14 cellular contexts compared by ENCODE assay signal in genomic region chr16:83336630-83337029, GRCh38.
A peak's percentile ranks its signal among the peaks of the same experiment; 100 is the strongest.
DNase-seq lines count a peak whose midpoint lies in the region; ATAC-seq, FAIRE-seq and TF ChIP-seq lines count a peak whose summit lies in the region.
"Had no signal": no experiment of that assay in that cellular context is flagged by ENCODE, and none has a peak within 500 bp of the region (broad histone marks: within the 10 kb centered on the region; RNA-seq: fewer than 3 reads in every experiment).

No MANE protein-coding gene starts in this region.

- no peaks in the 10 kb centered on the region for H3K4me1 Mint-ChIP-seq in activated naive CD8-positive, alpha-beta T cell treated with anti-CD3 and anti-CD28 coated beads, Interleukin-2, amount 50 U/mL, for 24 hours

- TF ChIP-seq POLR2A in spleen (IDR thresholded peaks at IDR 0.05) = no peak

- H3K4me1 ChIP-seq in foreskin keratinocyte (peaks cover 4% of the 10 kb centered on the region), spleen (no peaks in the 10 kb centered on the region)
- H3K4me1 ChIP-seq: pancreas had no signal

- TF ChIP-seq CTCF in AG09319 (IDR thresholded peaks at IDR 0.05; ENCODE audit: low read depth, low read length) (no peak), astrocyte of the cerebellum (IDR thresholded peaks at IDR 0.05; ENCODE audit: low read depth, low read length, missing control alignments) (no peak), foreskin keratinocyte (conservative IDR thresholded peaks at IDR 0.05) (no peak), spleen (IDR thresholded peaks at IDR 0.05 in 8 of 11, conservative IDR thresholded peaks at IDR 0.05 in 3 of 11) (no peak)

- intact Hi-C loops in spleen (cut with DNase I; ENCODE audit: low total_unique reads) = no loop called here

- H3K27ac Mint-ChIP-seq in activated naive CD8-positive, alpha-beta T cell treated with anti-CD3 and anti-CD28 coated beads, Interleukin-2, amount 50 U/mL, for 24 hours = no peak overlapping the region
- H3K27ac Mint-ChIP-seq: activated naive CD4-positive, alpha-beta T cell treated with anti-CD3 and anti-CD28 coated beads, Interleukin-2, amount 50 U/mL, for 72 hours; stimulated activated naive B cell treated with anti-CD40 and anti-IgM and Interleukin-4, amounts not matched to agents 10 μg/mL and 1 μg/mL and 100 μg/mL, for 72 hours had no signal

- DNase-seq in AG09319 (ENCODE audit: extremely low read depth, low read depth) (peak; percentile 57), HTR-8/SVneo (ENCODE audit: insufficient read length, low spot score) (peak; percentile 54), astrocyte of the cerebellum (ENCODE audit: low read depth) (peak; percentile 42), foreskin keratinocyte (peak; percentile 42 to 62), NCI-H524 (lab: John Stamatoyannopoulos, UW) (no peak), spleen (no peak)
- DNase-seq in activated naive CD8-positive, alpha-beta T cell treated with anti-CD3 and anti-CD28 coated beads, Interleukin-2, amount 50 U/mL, for 24 hours = no peak
- DNase-seq: mesendoderm; NCI-H510A treated with DMSO at 0.1 percent for 48 hours; pancreas; SIG-M5; stimulated activated naive B cell treated with anti-CD40 and anti-IgM and Interleukin-4, amounts not matched to agents 10 μg/mL and 1 μg/mL and 100 μg/mL, for 72 hours had no signal

- H3K27me3 Mint-ChIP-seq in activated naive CD8-positive, alpha-beta T cell treated with anti-CD3 and anti-CD28 coated beads, Interleukin-2, amount 50 U/mL, for 24 hours = peaks cover 3% of the 10 kb centered on the region

- H3K36me3 ChIP-seq in spleen = no peaks in the 10 kb centered on the region
- H3K36me3 ChIP-seq: pancreas had no signal

- H3K27me3 ChIP-seq in foreskin keratinocyte (no peaks in the 10 kb centered on the region), spleen (replicated peaks in 1 of 7) (peaks cover 0 to 8% (median 0%) of the 10 kb centered on the region in 7 donors)

- FAIRE-seq in HTR-8/SVneo (lab: Jason Lieb, UNC) = no peak
- FAIRE-seq: pancreas had no signal

- ATAC-seq in foreskin keratinocyte = peak; percentile 73
- ATAC-seq in activated naive CD8-positive, alpha-beta T cell treated with anti-CD3 and anti-CD28 coated beads, Interleukin-2, amount 50 U/mL, for 24 hours = no peak
- no peak for ATAC-seq in HG02840 (IDR thresholded peaks at IDR 0.05; ENCODE audit: low FRiP score, unreplicated experiment)
- ATAC-seq: activated naive CD4-positive, alpha-beta T cell treated with anti-CD3 and anti-CD28 coated beads, Interleukin-2, amount 50 U/mL, for 72 hours; pancreas; stimulated activated naive B cell treated with anti-CD40 and anti-IgM and Interleukin-4, amounts not matched to agents 10 μg/mL and 1 μg/mL and 100 μg/mL, for 72 hours had no signal

- H3K4me3 ChIP-seq in astrocyte of the cerebellum (ENCODE audit: low read depth, low read length) (no peak overlapping the region), spleen (no peak overlapping the region)
- H3K4me3 ChIP-seq: pancreas had no signal

- no peaks in the 10 kb centered on the region for H3K9me3 ChIP-seq in spleen
- H3K9me3 ChIP-seq: pancreas had no signal

- H3K4me3 Mint-ChIP-seq in activated naive CD8-positive, alpha-beta T cell treated with anti-CD3 and anti-CD28 coated beads, Interleukin-2, amount 50 U/mL, for 24 hours = no peak overlapping the region
- H3K4me3 Mint-ChIP-seq: stimulated activated naive B cell treated with anti-CD40 and anti-IgM and Interleukin-4, amounts not matched to agents 10 μg/mL and 1 μg/mL and 100 μg/mL, for 72 hours had no signal

- no peaks in the 10 kb centered on the region for H3K9me3 Mint-ChIP-seq in activated naive CD8-positive, alpha-beta T cell treated with anti-CD3 and anti-CD28 coated beads, Interleukin-2, amount 50 U/mL, for 24 hours
- H3K9me3 Mint-ChIP-seq: activated naive CD4-positive, alpha-beta T cell treated with anti-CD3 and anti-CD28 coated beads, Interleukin-2, amount 50 U/mL, for 72 hours; stimulated activated naive B cell treated with anti-CD40 and anti-IgM and Interleukin-4, amounts not matched to agents 10 μg/mL and 1 μg/mL and 100 μg/mL, for 72 hours had no signal

- H3K27ac ChIP-seq in foreskin keratinocyte (no peak overlapping the region), spleen (no peak overlapping the region)
- H3K27ac ChIP-seq: pancreas had no signal

- in situ Hi-C loops in astrocyte of the cerebellum (cut with HindIII; ENCODE audit: low sequenced_read_pairs) = no loop called here

- 75 to 92% (median 85%) methylated on average over 2 of the region's 2 CpGs for WGBS in spleen, 5 donors

- H3K36me3 Mint-ChIP-seq in activated naive CD8-positive, alpha-beta T cell treated with anti-CD3 and anti-CD28 coated beads, Interleukin-2, amount 50 U/mL, for 24 hours (ENCODE audit: low read depth) = no peaks in the 10 kb centered on the region
- H3K36me3 Mint-ChIP-seq: activated naive CD4-positive, alpha-beta T cell treated with anti-CD3 and anti-CD28 coated beads, Interleukin-2, amount 50 U/mL, for 72 hours; stimulated activated naive B cell treated with anti-CD40 and anti-IgM and Interleukin-4, amounts not matched to agents 10 μg/mL and 1 μg/mL and 100 μg/mL, for 72 hours had no signal

Comparison
In these comparisons a context has a peak if more than half of its experiments do, and no peak if none do; other contexts are left out.
1. DNase-seq: peak in AG09319 (single experiment), HTR-8/SVneo (single experiment), astrocyte of the cerebellum (single experiment) and foreskin keratinocyte (2 of 2); none in activated naive CD8-positive, alpha-beta T cell treated with anti-CD3 and anti-CD28 coated beads, Interleukin-2, amount 50 U/mL, for 24 hours (single experiment), NCI-H524 (0 of 2) and spleen (single experiment).